In the genomic region with DNA sequence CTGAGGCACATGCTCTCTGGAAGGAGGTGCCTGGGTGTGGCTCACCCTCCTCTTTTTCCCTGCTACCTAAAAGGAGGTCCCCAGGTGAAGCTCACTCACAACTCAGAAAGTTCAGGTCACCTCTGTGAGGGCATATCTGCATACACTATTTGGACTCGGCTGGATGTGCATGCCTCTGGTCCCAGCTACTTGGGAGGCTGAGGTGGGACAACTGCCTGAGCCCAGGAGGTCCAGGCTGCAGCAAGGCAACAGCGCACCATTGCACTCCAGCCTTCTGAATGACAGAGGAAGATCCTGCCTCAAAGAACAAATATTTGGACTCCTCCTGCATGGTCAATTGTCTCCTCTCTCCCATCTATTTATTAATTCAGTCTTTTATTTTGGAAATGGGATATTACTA, we compare ENCODE assay signal across 1 cellular context.
TF ChIP-seq lines count a peak whose summit lies in the region.

No MANE protein-coding gene starts in this region.

TF ChIP-seq in HepG2, 621 proteins besides CTCF, POLR2A, EP300 and RAD21 (continued from another document):
- TF ChIP-seq RBFOX2 (IDR thresholded peaks at IDR 0.05; ENCODE audit: low read depth, low read length) = peak; percentile 36; the same call in 1 of the 2 replicates
- TF ChIP-seq ZNF234 (CRISPR knock-in tag; conservative IDR thresholded peaks at IDR 0.05) = no peak
- TF ChIP-seq ZNF101 (CRISPR knock-in tag; IDR thresholded peaks at IDR 0.05; ENCODE audit: borderline replicate concordance, low read depth) = no peak
